ENCODE assay signal across 8 cellular contexts in genomic region chr10:93199221-93199681, GRCh38.
DNase-seq lines count a peak whose midpoint lies in the region; ATAC-seq lines count a peak whose summit lies in the region.

No MANE protein-coding gene starts in this region.

- no peak overlapping the region for H3K27ac ChIP-seq in esophagus (ENCODE audit: low read depth in 2 of 2, low read length in 1 of 2)

- no peaks in the 10 kb centered on the region for H3K9me3 Mint-ChIP-seq in naive B cell
- no peaks in the 10 kb centered on the region for H3K9me3 Mint-ChIP-seq in activated CD4-positive, alpha-beta T cell treated with anti-CD3 and anti-CD28 coated beads for 36 hours (ENCODE audit: low read depth)

- H3K36me3 Mint-ChIP-seq in naive B cell = no peaks in the 10 kb centered on the region
- H3K36me3 Mint-ChIP-seq in activated CD4-positive, alpha-beta T cell treated with anti-CD3 and anti-CD28 coated beads for 36 hours (ENCODE audit: low read depth) = no peaks in the 10 kb centered on the region

- POLR2A ChIA-PET in activated CD4-positive, alpha-beta T cell treated with anti-CD3 and anti-CD28 coated beads for 36 hours (lab: Charles Lee) = no interaction called here

- peaks cover 3 to 11% (median 6%) of the 10 kb centered on the region in 3 donors for H3K27me3 Mint-ChIP-seq in naive B cell
- H3K27me3 Mint-ChIP-seq in activated CD4-positive, alpha-beta T cell treated with anti-CD3 and anti-CD28 coated beads for 36 hours = peaks cover 5% of the 10 kb centered on the region

- no peak overlapping the region for H3K27ac Mint-ChIP-seq in naive B cell
- H3K27ac Mint-ChIP-seq in activated CD4-positive, alpha-beta T cell treated with anti-CD3 and anti-CD28 coated beads for 36 hours = no peak overlapping the region

- no peaks in the 10 kb centered on the region for H3K36me3 ChIP-seq in esophagus (ENCODE audit: control insufficient read depth in 2 of 2, insufficient read depth in 2 of 2, low read length in 1 of 2)

- no peaks in the 10 kb centered on the region for H3K4me1 ChIP-seq in esophagus (ENCODE audit: control insufficient read depth in 2 of 2, insufficient read depth in 2 of 2, low read length in 1 of 2)

- H3K4me1 Mint-ChIP-seq in naive B cell = peaks cover 8 to 16% (median 14%) of the 10 kb centered on the region in 3 donors
- H3K4me1 Mint-ChIP-seq in activated CD4-positive, alpha-beta T cell treated with anti-CD3 and anti-CD28 coated beads for 36 hours = peaks cover 10% of the 10 kb centered on the region

- H3K4me3 Mint-ChIP-seq in naive B cell = peak overlapping the region in 5 of 8 donors; percentile 17 to 74 (median 49)
- H3K4me3 Mint-ChIP-seq in activated CD4-positive, alpha-beta T cell treated with anti-CD3 and anti-CD28 coated beads for 36 hours = no peak overlapping the region

- WGBS in esophagus, 2 donors = 7 to 10% methylated on average over 9 of the region's 9 CpGs

- intact Hi-C loops in activated CD4-positive, alpha-beta T cell treated with anti-CD3 and anti-CD28 coated beads for 36 hours (cut with DNase I, micrococcal nuclease) = no loop called here

- no peaks in the 10 kb centered on the region for H3K27me3 ChIP-seq in esophagus (ENCODE audit: control insufficient read depth in 1 of 2, insufficient read depth in 2 of 2, low read length in 2 of 2)

- peak; percentile 28 for DNase-seq in COLO829 (ENCODE audit: low spot score)
- peak; percentile 74 for DNase-seq in NOMO-1 treated with DMSO at 0.1 percent for 48 hours (lab: John Stamatoyannopoulos, UW; ENCODE audit: unreplicated experiment)
- no peak for DNase-seq in naive B cell
- DNase-seq in activated CD4-positive, alpha-beta T cell treated with anti-CD3 and anti-CD28 coated beads for 1 hour = no peak
- no peak for DNase-seq in activated CD4-positive, alpha-beta T cell treated with anti-CD3 and anti-CD28 coated beads for 36 hours
- DNase-seq in iPS-NIHi7 (ENCODE audit: extremely low spot score) = no peak

- H3K9me3 ChIP-seq in esophagus (ENCODE audit: control insufficient read depth in 2 of 2, insufficient read depth in 1 of 2, low read depth in 1 of 2, low read length in 1 of 2) = no peaks in the 10 kb centered on the region

- CTCF ChIA-PET in activated CD4-positive, alpha-beta T cell treated with anti-CD3 and anti-CD28 coated beads for 36 hours (lab: Charles Lee) = interaction anchor here (1.5 kb wide), 1 partner anchor 91 kb away, joined by 6 read pairs; no protein-coding TSS in a partner anchor

- H3K4me3 ChIP-seq in esophagus (ENCODE audit: low read depth in 1 of 2, low read length in 2 of 2) = peak overlapping the region; percentile 27 to 45

- ATAC-seq in naive B cell (ENCODE audit: low read depth in 2 of 2) (no peak), HG03520 (IDR thresholded peaks at IDR 0.05; ENCODE audit: unreplicated experiment) (no peak)
- no peak for ATAC-seq in activated CD4-positive, alpha-beta T cell treated with anti-CD3 and anti-CD28 coated beads for 36 hours

Comparison
In these comparisons a context has a peak if more than half of its experiments do, and no peak if none do; other contexts are left out.
1. DNase-seq: peak in COLO829 (single experiment) and NOMO-1 treated with DMSO at 0.1 percent for 48 hours (single experiment); none in naive B cell (single experiment), activated CD4-positive, alpha-beta T cell treated with anti-CD3 and anti-CD28 coated beads for 1 hour (single experiment), activated CD4-positive, alpha-beta T cell treated with anti-CD3 and anti-CD28 coated beads for 36 hours (single experiment) and iPS-NIHi7 (single experiment).